Comparison of ENCODE assay signal across 9 cellular contexts in genomic region chr1:29655945-29656866, GRCh38.
DNase-seq lines count a peak whose midpoint lies in the region; ATAC-seq and TF ChIP-seq lines count a peak whose summit lies in the region.
"Had no signal": no experiment of that assay in that cellular context is flagged by ENCODE, and none has a peak within 500 bp of the region (broad histone marks: within the 10 kb centered on the region; RNA-seq: fewer than 3 reads in every experiment).

No MANE protein-coding gene starts in this region.

- no peaks in the 10 kb centered on the region for H3K36me3 ChIP-seq in Panc1 (ENCODE audit: control insufficient read depth, insufficient read depth, low read length)

- H3K27me3 ChIP-seq in Panc1 (ENCODE audit: control insufficient read depth, insufficient read depth, low read length) = no peaks in the 10 kb centered on the region

- DNase-seq in ACHN = peak; percentile 57
- DNase-seq in DMS79 (lab: John Stamatoyannopoulos, UW) = peak; percentile 26
- no peak for DNase-seq in Panc1 (ENCODE audit: low read depth, low spot score)
- peak; percentile 20 for DNase-seq in glomerular visceral epithelial cell (ENCODE audit: extremely low spot score)
- no peak for DNase-seq in GM19240 (ENCODE audit: insufficient read length, low spot score)
- no peak for DNase-seq in globus pallidus (ENCODE audit: low spot score)
- no peak for DNase-seq in activated CD4-positive, alpha-beta T cell treated with anti-CD3 and anti-CD28 coated beads, Interleukin-2, amount 50 U/mL, for 4 hours
- DNase-seq: naive thymus-derived CD8-positive, alpha-beta T cell had no signal

- ATAC-seq in Panc1 (peak; percentile 86; the same call in 1 of the 2 replicates), HG03196 (IDR thresholded peaks at IDR 0.05; ENCODE audit: unreplicated experiment) (no peak)
- ATAC-seq: naive thymus-derived CD8-positive, alpha-beta T cell had no signal

- H3K27ac ChIP-seq in Panc1 (ENCODE audit: low read length) = no peak overlapping the region

- no peak overlapping the region for H3K4me3 ChIP-seq in Panc1 (ENCODE audit: low read depth in 2 of 2, low read length in 2 of 2)

- peaks cover 8% of the 10 kb centered on the region; the same call in 1 of the 2 replicates for H3K9me3 ChIP-seq in Panc1 (ENCODE audit: control insufficient read depth, insufficient read depth, low read depth, low read length)

- no TSS peak for BruUV-seq in Panc1 (replicated peaks; lab: Mats Ljungman, UMichigan)

- no peaks in the 10 kb centered on the region for H3K4me1 ChIP-seq in Panc1 (ENCODE audit: control insufficient read depth, insufficient read depth, low read length)

- POLR2A ChIA-PET in Panc1 (lab: Charles Lee) = no interaction called here

- peak; percentile 62; the same call in 1 of the 2 replicates for TF ChIP-seq CTCF in Panc1 (IDR thresholded peaks at IDR 0.05)

- intact Hi-C loops in Panc1 (cut with micrococcal nuclease; ENCODE audit: unreplicated experiment) = no loop called here

- CTCF ChIA-PET in Panc1 (lab: Charles Lee) = interaction anchor here (0.7 kb wide), 1 partner anchor 47 kb away, joined by 3 read pairs; no protein-coding TSS in a partner anchor

- in situ Hi-C loops in ACHN (cut with HindIII; ENCODE audit: low pct_ligation_motif_present, low pct_unique_long_range_greater_than_20kb, low sequenced_read_pairs) = no loop called here
- in situ Hi-C loops in Panc1 (cut with HindIII; ENCODE audit: low pct_unique_long_range_greater_than_20kb, low sequenced_read_pairs) = no loop called here

Comparison
In these comparisons a context has a peak if more than half of its experiments do, and no peak if none do; other contexts are left out.
1. DNase-seq: peak in ACHN (single experiment), DMS79 (single experiment) and glomerular visceral epithelial cell (single experiment); none in Panc1 (single experiment), GM19240 (single experiment), globus pallidus (single experiment) and activated CD4-positive, alpha-beta T cell treated with anti-CD3 and anti-CD28 coated beads, Interleukin-2, amount 50 U/mL, for 4 hours (0 of 2).